Comparison of ENCODE assay signal across 29 cellular contexts in genomic region chr15:29143293-29143692, GRCh38.
"Had no signal": no experiment of that assay in that cellular context is flagged by ENCODE, and none has a peak within 500 bp of the region (broad histone marks: within the 10 kb centered on the region; RNA-seq: fewer than 3 reads in every experiment).

No MANE protein-coding gene starts in this region.

- H3K4me1 ChIP-seq: adrenal gland, foreskin keratinocyte, parathyroid adenoma, right lobe of liver had no signal

- H3K27me3 ChIP-seq: foreskin keratinocyte, right lobe of liver, upper lobe of left lung had no signal

- ATAC-seq: activated CD8-positive, alpha-beta T cell treated with anti-CD3 and anti-CD28 coated beads for 36 hours; esophagus mucosa; foreskin keratinocyte; heart left ventricle; left lung; right lobe of liver; stimulated activated memory B cell treated with anti-CD40 and anti-IgM and Interleukin-4, amounts not matched to agents 10 μg/mL and 1 μg/mL and 100 μg/mL, for 72 hours; stimulated activated naive CD8-positive, alpha-beta T cell treated with anti-CD3 and anti-CD28 coated beads, Interleukin-15, amount 100 ng/mL, for 72 hours; WTC11 had no signal

- DNase-seq: activated CD4-positive, alpha-beta T cell treated with anti-CD3 and anti-CD28 coated beads for 1 hour; activated CD4-positive, alpha-beta T cell treated with anti-CD3 and anti-CD28 coated beads, Interleukin-2, amount 50 U/mL, for 1 hour; activated CD8-positive, alpha-beta T cell treated with anti-CD3 and anti-CD28 coated beads for 36 hours; activated effector memory CD4-positive, alpha-beta T cell treated with anti-CD3 and anti-CD28 coated beads, Interleukin-2, amount 50 U/mL, for 16 hours; activated naive CD4-positive, alpha-beta T cell treated with anti-CD3 and anti-CD28 coated beads for 36 hours; activated naive CD8-positive, alpha-beta T cell treated with anti-CD3 and anti-CD28 coated beads for 36 hours; aorta; heart left ventricle; left lung; naive B cell; nephron progenitor cell; right lobe of liver; stimulated activated CD4-positive, alpha-beta T cell treated with anti-CD3 and anti-CD28 coated beads, Interleukin-1b, Interleukin-23, amount 100 ng/mL, for 48 hours; stimulated activated CD4-positive, alpha-beta T cell treated with anti-CD3 and anti-CD28 coated beads, Interleukin-4, amount 100 ng/mL, for 4 hours; stimulated activated CD8-positive, alpha-beta memory T cell treated with anti-CD3 and anti-CD28 coated beads, Interleukin-4, amount 100 ng/mL, for 48 hours; stimulated activated naive CD8-positive, alpha-beta T cell treated with anti-CD3 and anti-CD28 coated beads, Interleukin-15, amount 100 ng/mL, for 72 hours; substantia nigra had no signal

- H3K4me3 ChIP-seq: adrenal gland, cardiac muscle cell, heart left ventricle, left lung, lung, right lobe of liver, upper lobe of left lung had no signal

- H3K9me3 Mint-ChIP-seq: activated CD8-positive, alpha-beta T cell treated with anti-CD3 and anti-CD28 coated beads for 36 hours; activated naive CD4-positive, alpha-beta T cell treated with anti-CD3 and anti-CD28 coated beads for 36 hours; activated naive CD8-positive, alpha-beta T cell treated with anti-CD3 and anti-CD28 coated beads for 36 hours; activated T-helper 1 cell treated with anti-CD3 and anti-CD28 coated beads, Interleukin-12 subunit alpha, Interleukin-12 subunit beta, Interleukin-2, Interleukin-4 antibody, amounts not matched to agents 30 ng/mL and 10 ng/mL and 1 ng/mL, durations not matched to agents 14 hours and 24 hours and 36 hours; mesothelial cell of epicardium; nephron progenitor cell; stimulated activated memory B cell treated with anti-CD40 and anti-IgM and Interleukin-4, amounts not matched to agents 10 μg/mL and 1 μg/mL and 100 μg/mL, for 72 hours; stimulated activated naive CD8-positive, alpha-beta T cell treated with anti-CD3 and anti-CD28 coated beads, Interleukin-15, amount 100 ng/mL, for 72 hours; WTC11 had no signal

- H3K4me3 Mint-ChIP-seq: activated CD8-positive, alpha-beta T cell treated with anti-CD3 and anti-CD28 coated beads for 36 hours; activated naive CD4-positive, alpha-beta T cell treated with anti-CD3 and anti-CD28 coated beads for 36 hours; activated naive CD8-positive, alpha-beta T cell treated with anti-CD3 and anti-CD28 coated beads for 36 hours; activated T-helper 1 cell treated with anti-CD3 and anti-CD28 coated beads, Interleukin-12 subunit alpha, Interleukin-12 subunit beta, Interleukin-2, Interleukin-4 antibody, amounts not matched to agents 30 ng/mL and 10 ng/mL and 1 ng/mL, durations not matched to agents 14 hours and 24 hours and 36 hours; brain; mesothelial cell of epicardium; nephron progenitor cell; stimulated activated memory B cell treated with anti-CD40 and anti-IgM and Interleukin-4, amounts not matched to agents 10 μg/mL and 1 μg/mL and 100 μg/mL, for 72 hours; stimulated activated naive CD8-positive, alpha-beta T cell treated with anti-CD3 and anti-CD28 coated beads, Interleukin-15, amount 100 ng/mL, for 72 hours; WTC11 had no signal

- H3K36me3 ChIP-seq: adrenal gland, cardiac muscle cell, heart left ventricle, left lung, right lobe of liver, upper lobe of left lung had no signal

- H3K27ac Mint-ChIP-seq: activated CD8-positive, alpha-beta T cell treated with anti-CD3 and anti-CD28 coated beads for 36 hours; activated naive CD4-positive, alpha-beta T cell treated with anti-CD3 and anti-CD28 coated beads for 36 hours; activated naive CD8-positive, alpha-beta T cell treated with anti-CD3 and anti-CD28 coated beads for 36 hours; activated T-helper 1 cell treated with anti-CD3 and anti-CD28 coated beads, Interleukin-12 subunit alpha, Interleukin-12 subunit beta, Interleukin-2, Interleukin-4 antibody, amounts not matched to agents 30 ng/mL and 10 ng/mL and 1 ng/mL, durations not matched to agents 14 hours and 24 hours and 36 hours; brain; mesothelial cell of epicardium; naive B cell; stimulated activated memory B cell treated with anti-CD40 and anti-IgM and Interleukin-4, amounts not matched to agents 10 μg/mL and 1 μg/mL and 100 μg/mL, for 72 hours; WTC11 had no signal

- H3K9me3 ChIP-seq: adrenal gland, heart left ventricle, left lung, right lobe of liver, upper lobe of left lung had no signal

- H3K36me3 Mint-ChIP-seq: activated naive CD8-positive, alpha-beta T cell treated with anti-CD3 and anti-CD28 coated beads for 36 hours; brain; mesothelial cell of epicardium; naive B cell; stimulated activated memory B cell treated with anti-CD40 and anti-IgM and Interleukin-4, amounts not matched to agents 10 μg/mL and 1 μg/mL and 100 μg/mL, for 72 hours; WTC11 had no signal

- H3K27ac ChIP-seq: adrenal gland, cardiac muscle cell, foreskin keratinocyte, heart left ventricle, left lung, parathyroid adenoma, right lobe of liver, upper lobe of left lung had no signal
